Comparison of ENCODE assay signal across 8 cellular contexts in the genomic region with DNA sequence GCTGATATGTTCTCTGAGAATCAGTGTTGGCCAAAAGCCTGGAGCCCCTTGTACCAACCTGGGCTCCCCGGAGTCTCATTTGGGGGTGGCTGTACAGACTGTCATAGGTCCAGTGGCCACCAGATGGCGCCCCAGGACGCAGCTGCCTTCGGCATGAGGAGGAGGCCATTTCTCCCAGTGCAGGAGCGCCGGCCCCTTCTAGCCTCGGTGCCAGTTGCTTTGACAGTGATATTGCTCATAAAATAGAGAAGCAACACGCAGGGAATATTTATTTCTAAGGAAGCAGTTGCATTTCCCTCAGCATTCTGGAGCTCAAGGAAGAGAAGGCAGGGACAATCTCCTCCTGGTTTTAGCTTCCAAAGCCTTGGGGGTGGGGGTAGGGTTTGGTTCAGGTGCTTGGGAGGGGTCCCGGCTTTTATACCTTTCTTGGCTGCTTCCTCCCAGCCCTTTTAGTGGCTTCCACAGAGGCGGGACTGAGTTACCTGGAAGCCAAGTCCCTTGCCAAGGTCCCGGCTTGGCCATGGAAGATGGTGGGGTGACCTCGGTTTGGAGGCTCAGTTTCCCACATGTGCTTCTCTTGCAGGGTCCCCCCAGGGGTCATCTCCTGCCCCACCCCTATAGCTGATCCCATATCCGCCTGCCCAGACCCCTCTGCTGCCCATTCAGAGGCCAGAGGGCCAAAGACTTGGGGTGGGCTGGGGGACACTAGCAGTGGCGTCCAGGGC.
DNase-seq lines count a peak whose midpoint lies in the region; ATAC-seq, FAIRE-seq and TF ChIP-seq lines count a peak whose summit lies in the region.

No MANE protein-coding gene starts in this region.

- no peak overlapping the region for H3K4me3 ChIP-seq in ascending aorta
- H3K4me3 ChIP-seq in gastrocnemius medialis: no peak overlapping the region

- intact Hi-C loops in ascending aorta (cut with DNase I): loop anchor here (1.0 to 5.0 kb wide), 4 partner anchors 213 to 747 kb away; partner anchors contain the start of gene SDK2
- intact Hi-C loops in gastrocnemius medialis (cut with DNase I; ENCODE audit: low total_unique reads): loop anchor here (1.0 kb wide), 2 partner anchors 281 to 747 kb away; no protein-coding TSS in a partner anchor

- ATAC-seq in HG02852 (IDR thresholded peaks at IDR 0.05; ENCODE audit: unreplicated experiment): peak; percentile 70
- ATAC-seq in gastrocnemius medialis: peak; percentile 82 to 85
- no peak for ATAC-seq in HG03025 (IDR thresholded peaks at IDR 0.05; ENCODE audit: low FRiP score, unreplicated experiment)

- no peaks in the 10 kb centered on the region for H3K4me1 ChIP-seq in ascending aorta
- no peaks in the 10 kb centered on the region for H3K4me1 ChIP-seq in gastrocnemius medialis

- DNase-seq in NCI-H2029 (lab: John Stamatoyannopoulos, UW) (peak; percentile 63), T-helper 22 cell (ENCODE audit: low read depth) (peak; percentile 49), ascending aorta (ENCODE audit: low spot score in 2 of 2) (peak; percentile 26 to 87), hepatic stellate cell (ENCODE audit: low spot score) (peak; percentile 91), gastrocnemius medialis (peak; percentile 48 to 59)

- no peak overlapping the region for H3K27ac ChIP-seq in ascending aorta
- H3K27ac ChIP-seq in gastrocnemius medialis: no peak overlapping the region

- TF ChIP-seq CTCF in ascending aorta (IDR thresholded peaks at IDR 0.05) (peak; percentile 81 to 98 (median 95)), gastrocnemius medialis (IDR thresholded peaks at IDR 0.05 in 4 of 5, conservative IDR thresholded peaks at IDR 0.05 in 1 of 5) (peak; percentile 73 to 94 (median 86))

- peak; percentile 11 for FAIRE-seq in G401.6 (lab: Jason Lieb, UNC)

- H3K9me3 ChIP-seq in ascending aorta (no peaks in the 10 kb centered on the region), gastrocnemius medialis (no peaks in the 10 kb centered on the region)

- no peaks in the 10 kb centered on the region for H3K36me3 ChIP-seq in ascending aorta
- no peaks in the 10 kb centered on the region for H3K36me3 ChIP-seq in gastrocnemius medialis

- H3K27me3 ChIP-seq in ascending aorta (no peaks in the 10 kb centered on the region), gastrocnemius medialis (no peaks in the 10 kb centered on the region)

- TF ChIP-seq POLR2A in gastrocnemius medialis (IDR thresholded peaks at IDR 0.05): no peak

- in situ Hi-C loops in gastrocnemius medialis (cut with MboI; ENCODE audit: low sequenced_read_pairs in 4 of 4): loop anchor here (10.0 to 25.0 kb wide), 5 partner anchors 183 to 745 kb away; no protein-coding TSS in a partner anchor
